In genomic region chr12:104337030-104337558, GRCh38 we compare ENCODE assay signal across 26 cellular contexts. TPM values are rescaled to one million over a fixed set of nuclear protein-coding genes. Genes with fewer than 3 reads are reported as not detected.
DNase-seq lines count a peak whose midpoint lies in the region; ATAC-seq, FAIRE-seq and TF ChIP-seq lines count a peak whose summit lies in the region.
"Had no signal": no experiment of that assay in that cellular context is flagged by ENCODE, and none has a peak within 500 bp of the region (broad histone marks: within the 10 kb centered on the region; RNA-seq: fewer than 3 reads in every experiment).

No MANE protein-coding gene starts in this region.

- peaks cover 58% of the 10 kb centered on the region for H3K27me3 Mint-ChIP-seq in HFFc6 (ENCODE audit: insufficient read depth)
- H3K27me3 Mint-ChIP-seq in osteocyte (ENCODE audit: unreplicated experiment), result no peaks in the 10 kb centered on the region
- H3K27me3 Mint-ChIP-seq: CD4-positive, alpha-beta memory T cell; CD4-positive, CD25-positive, alpha-beta regulatory T cell had no signal

- H3K9me3 ChIP-seq in SK-N-SH (no peaks in the 10 kb centered on the region), A549 (no peaks in the 10 kb centered on the region), K562 (replicated peaks; ENCODE audit: control insufficient read depth, insufficient read depth, low read depth, low read length) (no peaks in the 10 kb centered on the region), thyroid gland (no peaks in the 10 kb centered on the region)
- H3K9me3 ChIP-seq: BE2C, BLaER1 had no signal

- H3K9me2 ChIP-seq in SK-N-SH, result no peaks in the 10 kb centered on the region

- CTCF ChIA-PET in SK-N-SH (lab: Yijun Ruan, JAX), result interaction anchor here (0.9 to 1.1 kb wide), 3 partner anchors 9 to 539 kb away, joined by 3 read pairs; no protein-coding TSS in a partner anchor
- CTCF ChIA-PET in A549 (lab: Yijun Ruan, JAX), result interaction anchor here (0.7 to 1.6 kb wide), 3 partner anchors 74 to 159 kb away, joined by 3 to 7 read pairs (median 3); partner anchors contain the start of gene TXNRD1
- CTCF ChIA-PET in K562 (lab: Yijun Ruan, JAX; ENCODE audit: low intra/inter-chr PET ratio), result no interaction called here

- H3K27me3 ChIP-seq in SK-N-SH (ENCODE audit: insufficient read depth) (no peaks in the 10 kb centered on the region), K562 (ENCODE audit: control insufficient read depth in 2 of 2, insufficient read depth in 2 of 2, low read length in 2 of 2) (no peaks in the 10 kb centered on the region), thyroid gland (no peaks in the 10 kb centered on the region)
- H3K27me3 ChIP-seq: BE2C, BLaER1 had no signal

- no peak for TF ChIP-seq RAD21 in SK-N-SH (IDR thresholded peaks at IDR 0.05; ENCODE audit: low read length)
- no peak for TF ChIP-seq RAD21 in A549 (conservative IDR thresholded peaks at IDR 0.05 in 1 of 2, IDR thresholded peaks at IDR 0.05 in 1 of 2)
- TF ChIP-seq RAD21 in K562 (CRISPR knock-in tag; conservative IDR thresholded peaks at IDR 0.05 in 1 of 2, IDR thresholded peaks at IDR 0.05 in 1 of 2), result no peak

- H3K27ac Mint-ChIP-seq in HFFc6 (peak overlapping the region; percentile 36; the same call in 1 of the 2 replicates), osteocyte (ENCODE audit: unreplicated experiment) (no peak overlapping the region)
- H3K27ac Mint-ChIP-seq: CD14-positive monocyte; CD4-positive, alpha-beta memory T cell; CD4-positive, CD25-positive, alpha-beta regulatory T cell; CD8-positive, alpha-beta memory T cell had no signal

- POLR2A ChIA-PET in SK-N-SH (lab: Yijun Ruan, JAX) (no interaction called here), A549 (lab: Yijun Ruan, JAX) (no interaction called here), K562 (lab: Yijun Ruan, JAX) (interaction anchor here (0.6 to 1.4 kb wide), 2 partner anchors 10 to 36 kb away, joined by 3 to 6 read pairs; no protein-coding TSS in a partner anchor)

- peaks cover 10% of the 10 kb centered on the region for H3K9me3 Mint-ChIP-seq in HFFc6
- H3K9me3 Mint-ChIP-seq in osteocyte (ENCODE audit: unreplicated experiment), result no peaks in the 10 kb centered on the region
- H3K9me3 Mint-ChIP-seq: CD14-positive monocyte; CD4-positive, alpha-beta memory T cell; CD4-positive, CD25-positive, alpha-beta regulatory T cell; CD8-positive, alpha-beta memory T cell had no signal

- peaks cover 60% of the 10 kb centered on the region for H3K36me3 Mint-ChIP-seq in HFFc6 (ENCODE audit: low read depth)
- peaks cover 32% of the 10 kb centered on the region for H3K36me3 Mint-ChIP-seq in osteocyte (ENCODE audit: unreplicated experiment)

- no peak overlapping the region for H2AFZ ChIP-seq in SK-N-SH (ENCODE audit: low read depth)
- H2AFZ ChIP-seq in K562 (ENCODE audit: low read depth, low read length), result no peak overlapping the region

- H3K27ac ChIP-seq in SK-N-SH (ENCODE audit: low read depth in 2 of 2, low read length in 1 of 2) (no peak overlapping the region), A549 (0 out of 6 replicates have a peak overlapping the region, but pooled peaks of 1 of the 2 experiments have one; percentile 9), K562 (ENCODE audit: extremely low read depth, low read depth, low read length) (no peak overlapping the region), thyroid gland (no peak overlapping the region)
- H3K27ac ChIP-seq: 22Rv1, BLaER1 had no signal

- H3K4me2 ChIP-seq in SK-N-SH (no peak overlapping the region), A549 (no peak overlapping the region), K562 (ENCODE audit: insufficient read depth, low read length) (no peak overlapping the region)
- H3K4me2 ChIP-seq: BLaER1 had no signal

- H3K9ac ChIP-seq in SK-N-SH (no peak overlapping the region), K562 (ENCODE audit: insufficient read depth in 1 of 2, low read depth in 2 of 2, low read length in 2 of 2) (no peak overlapping the region)
- H3K9ac ChIP-seq: BLaER1 had no signal

- H3K4me1 ChIP-seq in SK-N-SH (ENCODE audit: control insufficient read depth in 1 of 2, insufficient read depth in 2 of 2, low read depth in 1 of 2, low read length in 1 of 2) (peaks cover 0 to 6% of the 10 kb centered on the region in 2 experiments; a peak in 1 of 4 replicates), A549 (peaks cover 100% of the 10 kb centered on the region), K562 (replicated peaks in 1 of 2; ENCODE audit: control insufficient read depth in 2 of 2, insufficient read depth in 2 of 2, low read length in 2 of 2) (no peaks in the 10 kb centered on the region), thyroid gland (peaks cover 0 to 4% of the 10 kb centered on the region in 2 donors)
- H3K4me1 ChIP-seq: BE2C, BLaER1 had no signal

- TF ChIP-seq CTCF in SK-N-SH (IDR thresholded peaks at IDR 0.05) (no peak), A549 (IDR thresholded peaks at IDR 0.05) (no peak), HFFc6 (IDR thresholded peaks at IDR 0.05) (no peak), K562 (IDR thresholded peaks at IDR 0.05 in 2 of 3, conservative IDR thresholded peaks at IDR 0.05 in 1 of 3; ENCODE audit: insufficient read depth in 2 of 3, low read depth in 1 of 3, low read length in 3 of 3) (no peak), osteocyte (IDR thresholded peaks at IDR 0.05) (no peak), thyroid gland (IDR thresholded peaks at IDR 0.05) (no peak)

- no peaks in the 10 kb centered on the region for H3K9me1 ChIP-seq in K562 (ENCODE audit: control insufficient read depth, insufficient read depth, low read length)

- intact Hi-C loops in K562 (cut with micrococcal nuclease) (no loop called here), thyroid gland (cut with DNase I) (no loop called here)

- H3K36me3 ChIP-seq in SK-N-SH (replicated peaks in 1 of 2; ENCODE audit: control insufficient read depth in 1 of 2, insufficient read depth in 2 of 2, low read length in 1 of 2) (peaks cover 79 to 85% of the 10 kb centered on the region in 2 experiments), K562 (ENCODE audit: control insufficient read depth, insufficient read depth, low read length) (peaks cover 86% of the 10 kb centered on the region), thyroid gland (peaks cover 66 to 70% of the 10 kb centered on the region in 2 donors)

- H3F3A ChIP-seq in SK-N-SH (replicated peaks; ENCODE audit: insufficient read depth), result no peaks in the 10 kb centered on the region

- H3K4me3 ChIP-seq in SK-N-SH (ENCODE audit: low read depth in 2 of 2, low read length in 1 of 2) (no peak overlapping the region), A549 (no peak overlapping the region), K562 (no peak overlapping the region), thyroid gland (replicated peaks in 1 of 3) (no peak overlapping the region)
- H3K4me3 ChIP-seq: BLaER1, GM12878 had no signal

- H3K4me1 Mint-ChIP-seq in HFFc6 (ENCODE audit: low read depth), result peaks cover 41% of the 10 kb centered on the region
- H3K4me1 Mint-ChIP-seq in osteocyte (ENCODE audit: unreplicated experiment), result peaks cover 8% of the 10 kb centered on the region
- H3K4me1 Mint-ChIP-seq: CD14-positive monocyte; CD4-positive, CD25-positive, alpha-beta regulatory T cell; CD8-positive, alpha-beta memory T cell had no signal

- BruUV-seq in K562 (replicated peaks; lab: Mats Ljungman, UMichigan), result TSS peak; percentile 10

- FAIRE-seq in A549 (lab: Jason Lieb, UNC) (no peak), K562 (lab: Jason Lieb, UNC) (no peak)
- FAIRE-seq: GM12878 had no signal

- DNase-seq in SK-N-SH (no peak), A549 (ENCODE audit: low read depth in 1 of 2, low spot score in 1 of 2) (no peak), HFFc6 (no peak), K562 (ENCODE audit: extremely low read depth in 1 of 4, low spot score in 3 of 4) (no peak), osteocyte (ENCODE audit: extremely low spot score, unreplicated experiment) (no peak), thyroid gland (no peak)
- DNase-seq: ACHN; BE2C; C1 segment of cervical spinal cord; CD4-positive, alpha-beta memory T cell; CD4-positive, CD25-positive, alpha-beta regulatory T cell; CD8-positive, alpha-beta memory T cell; COR-L47; DMS 273 treated with DMSO at 0.1 percent for 48 hours; DMS153; DMS53; DMS79; DND-41; EL; GDM1 had no signal

- ATAC-seq in SK-N-SH treated with all-trans-retinoic acid at 6 μM for 48 hours, result no peak
- ATAC-seq in A549, result peak in 1 of 2 experiments; percentile 4; a peak in 2 of 6 replicates
- ATAC-seq in K562, result no peak
- no peak for ATAC-seq in GM18873 (IDR thresholded peaks at IDR 0.05; ENCODE audit: low FRiP score, unreplicated experiment)
- ATAC-seq: GM12878 had no signal

- WGBS in SK-N-SH (ENCODE audit: low lambda C conversion rate), result 92% methylated on average over 7 of the region's 7 CpGs
- WGBS in A549 (ENCODE audit: missing lambda C conversion rate), result 79% methylated on average over 7 of the region's 7 CpGs
- WGBS in K562 (ENCODE audit: insufficient coverage, low coverage, missing lambda C conversion rate), result 81% methylated on average over 7 of the region's 7 CpGs
- 95 to 99% methylated on average over 7 of the region's 7 CpGs for WGBS in thyroid gland, 2 donors

- in situ Hi-C loops in K562 (cut with MboI), result no loop called here

- no peak for TF ChIP-seq POLR2A in A549 (IDR thresholded peaks at IDR 0.05; ENCODE audit: low read length)
- no peak for TF ChIP-seq POLR2A in K562 (conservative IDR thresholded peaks at IDR 0.05)
- TF ChIP-seq POLR2A in thyroid gland (IDR thresholded peaks at IDR 0.05), result no peak

- H3K4me3 Mint-ChIP-seq in HFFc6, result peak overlapping the region; percentile 13; the same call in 1 of the 2 replicates
- H3K4me3 Mint-ChIP-seq in osteocyte (ENCODE audit: unreplicated experiment), result no peak overlapping the region
- H3K4me3 Mint-ChIP-seq: CD14-positive monocyte; CD4-positive, alpha-beta memory T cell; CD4-positive, CD25-positive, alpha-beta regulatory T cell; CD8-positive, alpha-beta memory T cell had no signal

- H4K20me1 ChIP-seq in SK-N-SH (ENCODE audit: insufficient read depth), result no peaks in the 10 kb centered on the region
- no peaks in the 10 kb centered on the region for H4K20me1 ChIP-seq in K562 (replicated peaks; ENCODE audit: control insufficient read depth, insufficient read depth, low read length)

- H3K79me2 ChIP-seq in SK-N-SH (ENCODE audit: insufficient read depth), result peaks cover 11% of the 10 kb centered on the region; the same call in 1 of the 2 replicates
- H3K79me2 ChIP-seq in K562 (ENCODE audit: control insufficient read depth, insufficient read depth, low read length), result no peaks in the 10 kb centered on the region; the same call in 2 of the 3 replicates

- TF ChIP-seq EP300 in SK-N-SH (IDR thresholded peaks at IDR 0.05; ENCODE audit: borderline replicate concordance in 1 of 2, low read depth in 1 of 2, low read length in 1 of 2) (no peak), A549 (IDR thresholded peaks at IDR 0.05) (no peak), K562 (IDR thresholded peaks at IDR 0.05; ENCODE audit: low read length) (no peak)

RNA-seq across cellular contexts. Expression of gene EID3, which starts 33.6 kb away (rescaled TPM):
- polyA plus RNA-seq in SK-N-SH (2012; rRNA removed) (0.75 and 0.92 TPM in 2 replicates), A549 (2011; rRNA removed) (9.3 and 12.2 TPM in 2 replicates), A549 (2017; fragmentation: RNase III; extraction: RNeasy Plus Mini Kit Qiagen cat#74134 plus additional on column Dnase treatment) (6.8 to 7.5 TPM (median 6.9 TPM) in 3 replicates), K562 (2011; rRNA removed) (0.41 and 0.42 TPM in 2 replicates), K562 (2014; fragmentation: Illumina TruSeq; extraction: Trizol) (0.10 and 0.24 TPM in 2 replicates), K562 (2014; fragmentation: Nextera tagmentation; extraction: Ambion mirVana) (under 1 TPM; 0.07 to 0.21 TPM), K562 (2014; rRNA removed) (0.41 and 0.78 TPM in 2 replicates)
- 0.33 and 0.43 TPM in 2 replicates for polyA plus RNA-seq in SK-N-SH (2012; cell fraction: cytosol; rRNA removed)
- 3.8 and 4.5 TPM in 2 replicates for polyA plus RNA-seq in SK-N-SH (2012; cell fraction: nucleus; rRNA removed)
- polyA plus RNA-seq in A549 (2012; cell fraction: cytosol; rRNA removed), result 7.2 and 10.3 TPM in 2 replicates
- 50.2 and 53.0 TPM in 2 replicates for polyA plus RNA-seq in A549 (2012; cell fraction: nucleus; rRNA removed)
- polyA minus RNA-seq in A549 (2011; rRNA and poly(A)+ RNA removed), result 20.7 and 22.7 TPM in 2 replicates
- 1 to 10 TPM; 2.2 to 4.4 (median 4.1) TPM for total RNA-seq in HFFc6 (2021; fragmentation: NEBNext Ultra II Directional; extraction: Animal tissue kit (Norgen Biotek cat#: 25700))
- 20.4 and 74.5 TPM in 2 replicates for total RNA-seq in K562 (2011; cell fraction: chromatin; rRNA removed; ENCODE audit: low replicate concordance)
- 12.2 and 18.6 TPM in 2 replicates for total RNA-seq in K562 (2011; cell fraction: nucleolus; rRNA removed)
- 20.0 and 24.5 TPM in 2 replicates for total RNA-seq in K562 (2011; cell fraction: nucleoplasm; rRNA removed)
- total RNA-seq in K562 (2014; rRNA removed) (1.2 TPM in 2 replicates), K562 (2014; rRNA removed; fragmentation: Illumina TruSeq; extraction: Trizol) (3.2 and 3.4 TPM in 2 replicates), K562 (2015; rRNA removed; fragmentation: Illumina TruSeq; extraction: Trizol) (3.5 TPM in 2 replicates), K562 (2021) (1.1 and 1.9 TPM in 2 replicates), osteocyte (2.8 and 3.7 TPM in 2 replicates), thyroid gland (10 to 100 TPM in 2 of 4 donors, 1 to 10 TPM in 2; 8.0 to 22.2 (median 9.8) TPM)
- 0.06 and 0.16 TPM in 2 replicates for polyA plus RNA-seq in K562 (2011; cell fraction: cytosol; rRNA removed)
- polyA plus RNA-seq in K562 (2011; cell fraction: nucleus; rRNA removed), result 1.7 and 1.9 TPM in 2 replicates
- polyA plus RNA-seq in K562 (2012), result 0.24 and 0.34 TPM in 2 replicates
- polyA minus RNA-seq in K562 (2011; rRNA and poly(A)+ RNA removed), result 7.7 and 9.4 TPM in 2 replicates
- not detected in 2 replicates for polyA minus RNA-seq in K562 (2011; cell fraction: cytosol; rRNA and poly(A)+ RNA removed)
- 6.6 and 9.7 TPM in 2 replicates for polyA minus RNA-seq in K562 (2011; cell fraction: nucleus; rRNA and poly(A)+ RNA removed)
